ENCODE assay signal across 8 cellular contexts in genomic region chr11:67804435-67805255, GRCh38.
DNase-seq lines count a peak whose midpoint lies in the region; ATAC-seq and TF ChIP-seq lines count a peak whose summit lies in the region.
"Not testable (repeated sequence)": the region's sequence is repeated elsewhere in the genome, so short reads cannot be mapped to it uniquely, and the experiment has no call there.

No MANE protein-coding gene starts in this region.

- intact Hi-C loops in CD4-positive, alpha-beta memory T cell (cut with micrococcal nuclease), result loop anchor here (2.0 to 5.0 kb wide), 3 partner anchors 174 to 452 kb away; partner anchors contain the start of genes POLD4 and UNC93B1

- peak overlapping the region; percentile 23 to 67 for H3K4me3 ChIP-seq in CD4-positive, alpha-beta memory T cell (ENCODE audit: low read length in 2 of 2)
- H3K4me3 ChIP-seq in H7 (ENCODE audit: insufficient read depth, low read depth, low read length) (peak overlapping the region; percentile 75), astrocyte of the cerebellum (ENCODE audit: low read depth, low read length) (peak overlapping the region; percentile 72), foreskin fibroblast (ENCODE audit: low read depth in 1 of 2, low read length in 2 of 2) (peak overlapping the region; percentile 70 to 74), muscle layer of duodenum (ENCODE audit: low read depth in 1 of 2, low read length in 2 of 2) (peak overlapping the region; percentile 60 to 82)

- DNase-seq in CD4-positive, alpha-beta memory T cell, result peak in 2 of 5 donors; percentile 5 to 9
- DNase-seq in H7; astrocyte of the cerebellum (ENCODE audit: low read depth): not testable (repeated sequence)
- DNase-seq in LoVo (ENCODE audit: low spot score) (peak; percentile 28), SW480 (ENCODE audit: low spot score) (peak; percentile 61), foreskin fibroblast (peak; percentile 79 to 87)
- peak in 1 of 2 donors; percentile 8 for DNase-seq in stimulated activated effector memory CD8-positive, alpha-beta T cell treated with anti-CD3 and anti-CD28 coated beads, Interleukin-12 subunit alpha, Interleukin-12 subunit beta, amount 100 ng/mL, for 72 hours (ENCODE audit: low spot score in 2 of 2)

- TF ChIP-seq CTCF in astrocyte of the cerebellum (IDR thresholded peaks at IDR 0.05; ENCODE audit: low read depth, low read length, missing control alignments); foreskin fibroblast (IDR thresholded peaks at IDR 0.05; ENCODE audit: low read depth, low read length): not testable (repeated sequence)

- H3K4me3 Mint-ChIP-seq in CD4-positive, alpha-beta memory T cell, result peak overlapping the region; percentile 89 to 96 (median 93)
- H3K4me3 Mint-ChIP-seq in stimulated activated effector memory CD8-positive, alpha-beta T cell treated with anti-CD3 and anti-CD28 coated beads, Interleukin-12 subunit alpha, Interleukin-12 subunit beta, amount 100 ng/mL, for 72 hours, result peak overlapping the region; percentile 77

- peak overlapping the region; percentile 43 for H3K27ac ChIP-seq in CD4-positive, alpha-beta memory T cell (ENCODE audit: low read depth, low read length)
- not testable (repeated sequence) for H3K27ac ChIP-seq in muscle layer of duodenum (ENCODE audit: low read length)

- H3K9me3 Mint-ChIP-seq in CD4-positive, alpha-beta memory T cell; stimulated activated effector memory CD8-positive, alpha-beta T cell treated with anti-CD3 and anti-CD28 coated beads, Interleukin-12 subunit alpha, Interleukin-12 subunit beta, amount 100 ng/mL, for 72 hours: not testable (repeated sequence)

- H3K4me1 ChIP-seq in CD4-positive, alpha-beta memory T cell (ENCODE audit: insufficient read depth, low read length); muscle layer of duodenum (ENCODE audit: control insufficient read depth in 1 of 2, insufficient read depth in 2 of 2, low read length in 2 of 2): not testable (repeated sequence)

- not testable (repeated sequence) for H3K27me3 Mint-ChIP-seq in CD4-positive, alpha-beta memory T cell

- peaks cover 5 to 19% (median 12%) of the 10 kb centered on the region in 4 donors for H3K4me1 Mint-ChIP-seq in CD4-positive, alpha-beta memory T cell
- peaks cover 18% of the 10 kb centered on the region for H3K4me1 Mint-ChIP-seq in stimulated activated effector memory CD8-positive, alpha-beta T cell treated with anti-CD3 and anti-CD28 coated beads, Interleukin-12 subunit alpha, Interleukin-12 subunit beta, amount 100 ng/mL, for 72 hours

- not testable (repeated sequence) for H3K36me3 ChIP-seq in CD4-positive, alpha-beta memory T cell (ENCODE audit: insufficient read depth, low read length); H7 (replicated peaks; ENCODE audit: control insufficient read depth, insufficient read depth, low read length); muscle layer of duodenum (ENCODE audit: control insufficient read depth in 1 of 2, insufficient read depth in 2 of 2, low read length in 2 of 2)

- in situ Hi-C loops in astrocyte of the cerebellum (cut with HindIII; ENCODE audit: low sequenced_read_pairs), result not testable (repeated sequence)

- peak overlapping the region; percentile 79 to 98 (median 90) for H3K27ac Mint-ChIP-seq in CD4-positive, alpha-beta memory T cell
- H3K27ac Mint-ChIP-seq in stimulated activated effector memory CD8-positive, alpha-beta T cell treated with anti-CD3 and anti-CD28 coated beads, Interleukin-12 subunit alpha, Interleukin-12 subunit beta, amount 100 ng/mL, for 72 hours, result peak overlapping the region; percentile 91

- CTCF ChIA-PET in CD4-positive, alpha-beta memory T cell (lab: Charles Lee; ENCODE audit: partially characterized antibody), result not testable (repeated sequence)

- POLR2A ChIA-PET in CD4-positive, alpha-beta memory T cell (lab: Charles Lee; ENCODE audit: partially characterized antibody), result not testable (repeated sequence)

- H3K27me3 ChIP-seq in CD4-positive, alpha-beta memory T cell (ENCODE audit: insufficient read depth, low read length); H7 (ENCODE audit: control insufficient read depth, insufficient read depth, low read length); muscle layer of duodenum (ENCODE audit: low read depth, low read length): not testable (repeated sequence)

- not testable (repeated sequence) for ATAC-seq in stimulated activated effector memory CD8-positive, alpha-beta T cell treated with anti-CD3 and anti-CD28 coated beads, Interleukin-12 subunit alpha, Interleukin-12 subunit beta, amount 100 ng/mL, for 72 hours

- H3K36me3 Mint-ChIP-seq in CD4-positive, alpha-beta memory T cell; stimulated activated effector memory CD8-positive, alpha-beta T cell treated with anti-CD3 and anti-CD28 coated beads, Interleukin-12 subunit alpha, Interleukin-12 subunit beta, amount 100 ng/mL, for 72 hours: not testable (repeated sequence)

- not testable (repeated sequence) for H3K9me3 ChIP-seq in CD4-positive, alpha-beta memory T cell (ENCODE audit: control insufficient read depth in 1 of 2, low read length in 2 of 2); muscle layer of duodenum (ENCODE audit: control insufficient read depth in 1 of 2, low read length in 2 of 2)
